Comparison of ENCODE assay signal across 23 cellular contexts in genomic region chr4:94671113-94671512, GRCh38.
DNase-seq lines count a peak whose midpoint lies in the region; ATAC-seq, FAIRE-seq and TF ChIP-seq lines count a peak whose summit lies in the region.
"Had no signal": no experiment of that assay in that cellular context is flagged by ENCODE, and none has a peak within 500 bp of the region (broad histone marks: within the 10 kb centered on the region; RNA-seq: fewer than 3 reads in every experiment).

No MANE protein-coding gene starts in this region.

- no peak overlapping the region for H3K27ac ChIP-seq in HepG2 (ENCODE audit: extremely low read length, insufficient read depth, low read length)
- H3K27ac ChIP-seq in right lobe of liver = peak overlapping the region in 1 of 3 donors; percentile 62
- peak overlapping the region; percentile 61 for H3K27ac ChIP-seq in PC-3 (ENCODE audit: low read length)
- H3K27ac ChIP-seq: GM23248, SK-N-MC had no signal

- no peak for TF ChIP-seq RAD21 in HepG2 (CRISPR knock-in tag; IDR thresholded peaks at IDR 0.05)

- H4K20me1 ChIP-seq in HepG2 (ENCODE audit: insufficient read depth, low read length) (no peaks in the 10 kb centered on the region), PC-3 (ENCODE audit: low read length) (no peaks in the 10 kb centered on the region)

- H3K9me3 ChIP-seq in HepG2 (ENCODE audit: low read length) = no peaks in the 10 kb centered on the region
- H3K9me3 ChIP-seq in right lobe of liver = no peaks in the 10 kb centered on the region
- no peaks in the 10 kb centered on the region for H3K9me3 ChIP-seq in PC-3 (ENCODE audit: low read length)

- TF ChIP-seq CTCF in HepG2 (CRISPR knock-in tag; IDR thresholded peaks at IDR 0.05) = no peak
- no peak for TF ChIP-seq CTCF in right lobe of liver (IDR thresholded peaks at IDR 0.05)
- no peak for TF ChIP-seq CTCF in PC-3 (conservative IDR thresholded peaks at IDR 0.05; ENCODE audit: low read depth, low read length)
- no peak for TF ChIP-seq CTCF in nephron (IDR thresholded peaks at IDR 0.05; ENCODE audit: unreplicated experiment in 3 of 3)

- DNase-seq in HepG2 (ENCODE audit: low spot score) (no peak), right lobe of liver (no peak), PC-3 (no peak), HuH-7.5 (ENCODE audit: low spot score) (no peak), AG20443 (ENCODE audit: low spot score) (no peak)
- no peak for DNase-seq in activated CD4-positive, alpha-beta T cell treated with anti-CD3 and anti-CD28 coated beads, Interleukin-2, amount 50 U/mL, for 4 hours
- DNase-seq: CD4-positive, CD25-positive, alpha-beta regulatory T cell; GM23248; H7; Karpas-422; NCI-H1092 treated with DMSO at 0.1 percent for 48 hours; NCI-H1436; NCI-H187; NCI-H2081 treated with DMSO at 0.1 percent for 48 hours; NCI-H2171; NCI-H226; NCI-H510A; SIG-M5 had no signal

- ATAC-seq in HepG2 (no peak), right lobe of liver (no peak), PC-3 (no peak)
- ATAC-seq: Panc1 had no signal

- no peaks in the 10 kb centered on the region for H3K9me3 Mint-ChIP-seq in nephron

- H3K27me3 ChIP-seq in HepG2 (ENCODE audit: control insufficient read depth in 1 of 2, insufficient read depth in 2 of 2, low read length in 2 of 2) (no peaks in the 10 kb centered on the region), right lobe of liver (no peaks in the 10 kb centered on the region), PC-3 (ENCODE audit: low read length) (no peaks in the 10 kb centered on the region)

- peaks cover 41% of the 10 kb centered on the region for H3K4me1 Mint-ChIP-seq in nephron
- H3K4me1 Mint-ChIP-seq: CD4-positive, CD25-positive, alpha-beta regulatory T cell had no signal

- CTCF ChIA-PET in HepG2 (lab: Yijun Ruan, JAX; ENCODE audit: low intra/inter-chr PET ratio, low total read pairs) (no interaction called here), PC-3 (lab: Charles Lee) (no interaction called here)

- no peak overlapping the region for H3K4me3 Mint-ChIP-seq in nephron
- H3K4me3 Mint-ChIP-seq: CD4-positive, CD25-positive, alpha-beta regulatory T cell had no signal

- POLR2A ChIA-PET in HepG2 (lab: Yijun Ruan, JAX) = no interaction called here
- POLR2A ChIA-PET in PC-3 (lab: Charles Lee; ENCODE audit: unreplicated experiment) = no interaction called here

- intact Hi-C loops in HepG2 (cut with micrococcal nuclease; ENCODE audit: unreplicated experiment) = no loop called here
- intact Hi-C loops in right lobe of liver (cut with DNase I) = no loop called here
- intact Hi-C loops in PC-3 (cut with micrococcal nuclease) = no loop called here

- in situ Hi-C loops in HepG2 (cut with HindIII; ENCODE audit: extremely low pct_ligation_motif_present, low pct_unique_long_range_greater_than_20kb) = no loop called here

- TF ChIP-seq POLR2A in HepG2 (IDR thresholded peaks at IDR 0.05; ENCODE audit: insufficient read depth in 1 of 2, low read depth in 2 of 2, low read length in 2 of 2) (no peak), right lobe of liver (IDR thresholded peaks at IDR 0.05) (no peak)

- no peaks in the 10 kb centered on the region for H3K4me1 ChIP-seq in HepG2 (ENCODE audit: insufficient read depth, low read length)
- H3K4me1 ChIP-seq in right lobe of liver = peaks cover 0 to 23% (median 5%) of the 10 kb centered on the region in 4 donors
- peaks cover 14% of the 10 kb centered on the region for H3K4me1 ChIP-seq in PC-3 (ENCODE audit: insufficient read depth, low read length)

- H3K4me2 ChIP-seq in HepG2 (ENCODE audit: low read depth, low read length) (no peak overlapping the region), PC-3 (ENCODE audit: low read length) (no peak overlapping the region)

- no peaks in the 10 kb centered on the region for H3K27me3 Mint-ChIP-seq in nephron (ENCODE audit: low read depth)
- H3K27me3 Mint-ChIP-seq: CD4-positive, CD25-positive, alpha-beta regulatory T cell had no signal

- H2AFZ ChIP-seq in HepG2 (ENCODE audit: low read length) (no peak overlapping the region), PC-3 (ENCODE audit: low read length) (no peak overlapping the region)
- H2AFZ ChIP-seq: GM23248 had no signal

- TF ChIP-seq EP300 in HepG2 (IDR thresholded peaks at IDR 0.05; ENCODE audit: low read depth in 2 of 2, low read length in 2 of 2) = no peak
- TF ChIP-seq EP300 in HepG2 (CRISPR knock-in tag; IDR thresholded peaks at IDR 0.05; ENCODE audit: borderline replicate concordance) = no peak

- WGBS in HepG2 (ENCODE audit: low lambda C conversion rate) = 94% methylated on average over 4 of the region's 5 CpGs
- 69% methylated on average over 2 of the region's 5 CpGs for WGBS in right lobe of liver (ENCODE audit: insufficient coverage, low coverage, low lambda C conversion rate, missing lambda C conversion rate)

- H3K36me3 Mint-ChIP-seq in nephron (ENCODE audit: low read depth) = peaks cover under 1% of the 10 kb centered on the region
- H3K36me3 Mint-ChIP-seq: CD4-positive, CD25-positive, alpha-beta regulatory T cell had no signal

- H3K9ac ChIP-seq in HepG2 (ENCODE audit: insufficient read depth, low read depth, low read length) (no peak overlapping the region), PC-3 (ENCODE audit: low read length) (peak overlapping the region; percentile 50; the same call in 1 of the 2 replicates)
- H3K9ac ChIP-seq: GM23248 had no signal

- H3K36me3 ChIP-seq in HepG2 (replicated peaks in 1 of 2; ENCODE audit: control insufficient read depth in 1 of 2, insufficient read depth in 2 of 2, low read length in 2 of 2) (0 out of 5 replicates have a peak, but pooled peaks cover 0 to 3% of the 10 kb centered on the region in 2 experiments), right lobe of liver (peaks cover 0 to 5% (median 0%) of the 10 kb centered on the region in 4 donors), PC-3 (ENCODE audit: low read depth, low read length) (no peaks in the 10 kb centered on the region)

- H3K9me2 ChIP-seq in PC-3 (replicated peaks; ENCODE audit: low read length) = no peaks in the 10 kb centered on the region

- H3K79me2 ChIP-seq in HepG2 (ENCODE audit: insufficient read depth, low read length) (no peaks in the 10 kb centered on the region), PC-3 (ENCODE audit: low read length) (no peaks in the 10 kb centered on the region)

- FAIRE-seq in HepG2 (lab: Jason Lieb, UNC) = no peak
- FAIRE-seq: D721Med, GM18507 had no signal

- BruUV-seq in HepG2 (replicated peaks; lab: Mats Ljungman, UMichigan) (no TSS peak), PC-3 (replicated peaks; lab: Mats Ljungman, UMichigan) (no TSS peak)

- H3F3A ChIP-seq in PC-3 (ENCODE audit: low read length, unreplicated experiment) = no peaks in the 10 kb centered on the region

- H3K27ac Mint-ChIP-seq in nephron = peak overlapping the region; percentile 6 to 76 (median 11)

- H3K4me3 ChIP-seq in HepG2 (replicated peaks in 1 of 3; ENCODE audit: insufficient read depth in 1 of 3, low read depth in 2 of 3, low read length in 3 of 3) (no peak overlapping the region), right lobe of liver (no peak overlapping the region), PC-3 (ENCODE audit: low read length) (no peak overlapping the region)
- H3K4me3 ChIP-seq: GM23248, SK-N-MC had no signal

TF ChIP-seq in HepG2, 621 proteins besides CTCF, POLR2A, EP300 and RAD21:
- peak; percentile 71 for TF ChIP-seq RBM22 (optimal IDR thresholded peaks at IDR 0.05; ENCODE audit: low read length)
- TF ChIP-seq ZBTB14 (CRISPR knock-in tag; IDR thresholded peaks at IDR 0.05) = no peak
